In the genomic region with DNA sequence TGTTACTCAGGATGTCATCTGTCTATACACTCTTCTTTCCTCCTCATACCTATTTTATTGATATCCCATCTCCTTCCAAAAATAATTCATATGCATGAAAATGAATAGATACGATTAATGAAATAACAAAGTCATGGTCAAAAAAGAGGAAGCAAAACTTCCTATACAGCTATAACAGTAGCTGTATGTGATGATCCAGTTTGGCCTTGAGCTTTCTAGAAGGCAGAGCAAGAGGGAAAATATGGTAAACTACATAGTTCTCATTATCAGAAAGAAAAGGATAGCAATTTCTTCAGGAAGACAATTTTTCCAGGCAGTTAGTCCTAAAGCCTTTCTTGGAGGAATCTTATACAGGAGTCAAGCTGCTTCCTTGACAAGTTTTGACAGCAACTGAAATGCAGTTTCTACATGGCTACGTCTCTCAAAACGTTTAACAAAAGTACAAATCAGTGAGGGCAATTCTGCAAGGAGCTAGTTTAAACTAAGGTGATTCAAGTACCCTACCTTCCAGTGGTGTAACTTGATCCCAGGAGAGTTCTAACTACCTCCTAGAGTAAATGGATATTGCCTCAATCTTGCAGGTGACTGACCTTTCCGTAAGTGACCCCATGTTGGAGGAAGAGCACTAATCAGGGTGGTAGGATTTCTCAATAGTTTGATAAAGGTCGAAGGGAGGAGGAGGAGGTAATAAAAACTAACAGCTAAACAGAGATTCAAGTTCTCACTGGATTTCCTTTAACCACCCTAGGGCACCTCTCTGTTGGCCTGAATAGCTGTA, we compare ENCODE assay signal across 1 cellular context.
TF ChIP-seq lines count a peak whose summit lies in the region.

No MANE protein-coding gene starts in this region.

TF ChIP-seq in WTC11, 78 proteins besides CTCF, POLR2A, EP300 and RAD21 (continued from another document):
- TF ChIP-seq, protein P1, sequence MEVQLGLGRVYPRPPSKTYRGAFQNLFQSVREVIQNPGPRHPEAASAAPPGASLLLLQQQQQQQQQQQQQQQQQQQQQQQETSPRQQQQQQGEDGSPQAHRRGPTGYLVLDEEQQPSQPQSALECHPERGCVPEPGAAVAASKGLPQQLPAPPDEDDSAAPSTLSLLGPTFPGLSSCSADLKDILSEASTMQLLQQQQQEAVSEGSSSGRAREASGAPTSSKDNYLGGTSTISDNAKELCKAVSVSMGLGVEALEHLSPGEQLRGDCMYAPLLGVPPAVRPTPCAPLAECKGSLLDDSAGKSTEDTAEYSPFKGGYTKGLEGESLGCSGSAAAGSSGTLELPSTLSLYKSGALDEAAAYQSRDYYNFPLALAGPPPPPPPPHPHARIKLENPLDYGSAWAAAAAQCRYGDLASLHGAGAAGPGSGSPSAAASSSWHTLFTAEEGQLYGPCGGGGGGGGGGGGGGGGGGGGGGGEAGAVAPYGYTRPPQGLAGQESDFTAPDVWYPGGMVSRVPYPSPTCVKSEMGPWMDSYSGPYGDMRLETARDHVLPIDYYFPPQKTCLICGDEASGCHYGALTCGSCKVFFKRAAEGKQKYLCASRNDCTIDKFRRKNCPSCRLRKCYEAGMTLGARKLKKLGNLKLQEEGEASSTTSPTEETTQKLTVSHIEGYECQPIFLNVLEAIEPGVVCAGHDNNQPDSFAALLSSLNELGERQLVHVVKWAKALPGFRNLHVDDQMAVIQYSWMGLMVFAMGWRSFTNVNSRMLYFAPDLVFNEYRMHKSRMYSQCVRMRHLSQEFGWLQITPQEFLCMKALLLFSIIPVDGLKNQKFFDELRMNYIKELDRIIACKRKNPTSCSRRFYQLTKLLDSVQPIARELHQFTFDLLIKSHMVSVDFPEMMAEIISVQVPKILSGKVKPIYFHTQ (CRISPR knock-in tag; IDR thresholded peaks at IDR 0.05): no peak
- TF ChIP-seq ZNF423 (CRISPR knock-in tag; IDR thresholded peaks at IDR 0.05): no peak
- TF ChIP-seq, protein P2, sequence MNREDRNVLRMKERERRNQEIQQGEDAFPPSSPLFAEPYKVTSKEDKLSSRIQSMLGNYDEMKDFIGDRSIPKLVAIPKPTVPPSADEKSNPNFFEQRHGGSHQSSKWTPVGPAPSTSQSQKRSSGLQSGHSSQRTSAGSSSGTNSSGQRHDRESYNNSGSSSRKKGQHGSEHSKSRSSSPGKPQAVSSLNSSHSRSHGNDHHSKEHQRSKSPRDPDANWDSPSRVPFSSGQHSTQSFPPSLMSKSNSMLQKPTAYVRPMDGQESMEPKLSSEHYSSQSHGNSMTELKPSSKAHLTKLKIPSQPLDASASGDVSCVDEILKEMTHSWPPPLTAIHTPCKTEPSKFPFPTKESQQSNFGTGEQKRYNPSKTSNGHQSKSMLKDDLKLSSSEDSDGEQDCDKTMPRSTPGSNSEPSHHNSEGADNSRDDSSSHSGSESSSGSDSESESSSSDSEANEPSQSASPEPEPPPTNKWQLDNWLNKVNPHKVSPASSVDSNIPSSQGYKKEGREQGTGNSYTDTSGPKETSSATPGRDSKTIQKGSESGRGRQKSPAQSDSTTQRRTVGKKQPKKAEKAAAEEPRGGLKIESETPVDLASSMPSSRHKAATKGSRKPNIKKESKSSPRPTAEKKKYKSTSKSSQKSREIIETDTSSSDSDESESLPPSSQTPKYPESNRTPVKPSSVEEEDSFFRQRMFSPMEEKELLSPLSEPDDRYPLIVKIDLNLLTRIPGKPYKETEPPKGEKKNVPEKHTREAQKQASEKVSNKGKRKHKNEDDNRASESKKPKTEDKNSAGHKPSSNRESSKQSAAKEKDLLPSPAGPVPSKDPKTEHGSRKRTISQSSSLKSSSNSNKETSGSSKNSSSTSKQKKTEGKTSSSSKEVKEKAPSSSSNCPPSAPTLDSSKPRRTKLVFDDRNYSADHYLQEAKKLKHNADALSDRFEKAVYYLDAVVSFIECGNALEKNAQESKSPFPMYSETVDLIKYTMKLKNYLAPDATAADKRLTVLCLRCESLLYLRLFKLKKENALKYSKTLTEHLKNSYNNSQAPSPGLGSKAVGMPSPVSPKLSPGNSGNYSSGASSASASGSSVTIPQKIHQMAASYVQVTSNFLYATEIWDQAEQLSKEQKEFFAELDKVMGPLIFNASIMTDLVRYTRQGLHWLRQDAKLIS (CRISPR knock-in tag; IDR thresholded peaks at IDR 0.05; ENCODE audit: borderline replicate concordance): no peak
- TF ChIP-seq CBFB (CRISPR knock-in tag; IDR thresholded peaks at IDR 0.05; ENCODE audit: low read depth): no peak
- TF ChIP-seq, protein P3, sequence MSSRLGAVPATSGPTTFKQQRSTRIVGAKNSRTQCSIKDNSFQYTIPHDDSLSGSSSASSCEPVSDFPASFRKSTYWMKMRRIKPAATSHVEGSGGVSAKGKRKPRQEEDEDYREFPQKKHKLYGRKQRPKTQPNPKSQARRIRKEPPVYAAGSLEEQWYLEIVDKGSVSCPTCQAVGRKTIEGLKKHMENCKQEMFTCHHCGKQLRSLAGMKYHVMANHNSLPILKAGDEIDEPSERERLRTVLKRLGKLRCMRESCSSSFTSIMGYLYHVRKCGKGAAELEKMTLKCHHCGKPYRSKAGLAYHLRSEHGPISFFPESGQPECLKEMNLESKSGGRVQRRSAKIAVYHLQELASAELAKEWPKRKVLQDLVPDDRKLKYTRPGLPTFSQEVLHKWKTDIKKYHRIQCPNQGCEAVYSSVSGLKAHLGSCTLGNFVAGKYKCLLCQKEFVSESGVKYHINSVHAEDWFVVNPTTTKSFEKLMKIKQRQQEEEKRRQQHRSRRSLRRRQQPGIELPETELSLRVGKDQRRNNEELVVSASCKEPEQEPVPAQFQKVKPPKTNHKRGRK (CRISPR knock-in tag; IDR thresholded peaks at IDR 0.05; ENCODE audit: borderline replicate concordance): no peak
- TF ChIP-seq ELF4 (CRISPR knock-in tag; IDR thresholded peaks at IDR 0.05; ENCODE audit: low read depth): no peak
- TF ChIP-seq, protein P4, sequence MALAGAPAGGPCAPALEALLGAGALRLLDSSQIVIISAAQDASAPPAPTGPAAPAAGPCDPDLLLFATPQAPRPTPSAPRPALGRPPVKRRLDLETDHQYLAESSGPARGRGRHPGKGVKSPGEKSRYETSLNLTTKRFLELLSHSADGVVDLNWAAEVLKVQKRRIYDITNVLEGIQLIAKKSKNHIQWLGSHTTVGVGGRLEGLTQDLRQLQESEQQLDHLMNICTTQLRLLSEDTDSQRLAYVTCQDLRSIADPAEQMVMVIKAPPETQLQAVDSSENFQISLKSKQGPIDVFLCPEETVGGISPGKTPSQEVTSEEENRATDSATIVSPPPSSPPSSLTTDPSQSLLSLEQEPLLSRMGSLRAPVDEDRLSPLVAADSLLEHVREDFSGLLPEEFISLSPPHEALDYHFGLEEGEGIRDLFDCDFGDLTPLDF (CRISPR knock-in tag; IDR thresholded peaks at IDR 0.05): no peak
- no peak for TF ChIP-seq ZNF121 (CRISPR knock-in tag; IDR thresholded peaks at IDR 0.05)
- TF ChIP-seq NR2C2 (CRISPR knock-in tag; IDR thresholded peaks at IDR 0.05): no peak
- TF ChIP-seq, protein P5, sequence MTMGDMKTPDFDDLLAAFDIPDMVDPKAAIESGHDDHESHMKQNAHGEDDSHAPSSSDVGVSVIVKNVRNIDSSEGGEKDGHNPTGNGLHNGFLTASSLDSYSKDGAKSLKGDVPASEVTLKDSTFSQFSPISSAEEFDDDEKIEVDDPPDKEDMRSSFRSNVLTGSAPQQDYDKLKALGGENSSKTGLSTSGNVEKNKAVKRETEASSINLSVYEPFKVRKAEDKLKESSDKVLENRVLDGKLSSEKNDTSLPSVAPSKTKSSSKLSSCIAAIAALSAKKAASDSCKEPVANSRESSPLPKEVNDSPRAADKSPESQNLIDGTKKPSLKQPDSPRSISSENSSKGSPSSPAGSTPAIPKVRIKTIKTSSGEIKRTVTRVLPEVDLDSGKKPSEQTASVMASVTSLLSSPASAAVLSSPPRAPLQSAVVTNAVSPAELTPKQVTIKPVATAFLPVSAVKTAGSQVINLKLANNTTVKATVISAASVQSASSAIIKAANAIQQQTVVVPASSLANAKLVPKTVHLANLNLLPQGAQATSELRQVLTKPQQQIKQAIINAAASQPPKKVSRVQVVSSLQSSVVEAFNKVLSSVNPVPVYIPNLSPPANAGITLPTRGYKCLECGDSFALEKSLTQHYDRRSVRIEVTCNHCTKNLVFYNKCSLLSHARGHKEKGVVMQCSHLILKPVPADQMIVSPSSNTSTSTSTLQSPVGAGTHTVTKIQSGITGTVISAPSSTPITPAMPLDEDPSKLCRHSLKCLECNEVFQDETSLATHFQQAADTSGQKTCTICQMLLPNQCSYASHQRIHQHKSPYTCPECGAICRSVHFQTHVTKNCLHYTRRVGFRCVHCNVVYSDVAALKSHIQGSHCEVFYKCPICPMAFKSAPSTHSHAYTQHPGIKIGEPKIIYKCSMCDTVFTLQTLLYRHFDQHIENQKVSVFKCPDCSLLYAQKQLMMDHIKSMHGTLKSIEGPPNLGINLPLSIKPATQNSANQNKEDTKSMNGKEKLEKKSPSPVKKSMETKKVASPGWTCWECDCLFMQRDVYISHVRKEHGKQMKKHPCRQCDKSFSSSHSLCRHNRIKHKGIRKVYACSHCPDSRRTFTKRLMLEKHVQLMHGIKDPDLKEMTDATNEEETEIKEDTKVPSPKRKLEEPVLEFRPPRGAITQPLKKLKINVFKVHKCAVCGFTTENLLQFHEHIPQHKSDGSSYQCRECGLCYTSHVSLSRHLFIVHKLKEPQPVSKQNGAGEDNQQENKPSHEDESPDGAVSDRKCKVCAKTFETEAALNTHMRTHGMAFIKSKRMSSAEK (CRISPR knock-in tag; IDR thresholded peaks at IDR 0.05; ENCODE audit: borderline replicate concordance): no peak
- TF ChIP-seq, protein P6, sequence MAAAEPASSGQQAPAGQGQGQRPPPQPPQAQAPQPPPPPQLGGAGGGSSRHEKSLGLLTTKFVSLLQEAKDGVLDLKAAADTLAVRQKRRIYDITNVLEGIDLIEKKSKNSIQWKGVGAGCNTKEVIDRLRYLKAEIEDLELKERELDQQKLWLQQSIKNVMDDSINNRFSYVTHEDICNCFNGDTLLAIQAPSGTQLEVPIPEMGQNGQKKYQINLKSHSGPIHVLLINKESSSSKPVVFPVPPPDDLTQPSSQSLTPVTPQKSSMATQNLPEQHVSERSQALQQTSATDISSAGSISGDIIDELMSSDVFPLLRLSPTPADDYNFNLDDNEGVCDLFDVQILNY (CRISPR knock-in tag; IDR thresholded peaks at IDR 0.05): no peak
